Comparison of ENCODE assay signal across 9 cellular contexts in the genomic region with DNA sequence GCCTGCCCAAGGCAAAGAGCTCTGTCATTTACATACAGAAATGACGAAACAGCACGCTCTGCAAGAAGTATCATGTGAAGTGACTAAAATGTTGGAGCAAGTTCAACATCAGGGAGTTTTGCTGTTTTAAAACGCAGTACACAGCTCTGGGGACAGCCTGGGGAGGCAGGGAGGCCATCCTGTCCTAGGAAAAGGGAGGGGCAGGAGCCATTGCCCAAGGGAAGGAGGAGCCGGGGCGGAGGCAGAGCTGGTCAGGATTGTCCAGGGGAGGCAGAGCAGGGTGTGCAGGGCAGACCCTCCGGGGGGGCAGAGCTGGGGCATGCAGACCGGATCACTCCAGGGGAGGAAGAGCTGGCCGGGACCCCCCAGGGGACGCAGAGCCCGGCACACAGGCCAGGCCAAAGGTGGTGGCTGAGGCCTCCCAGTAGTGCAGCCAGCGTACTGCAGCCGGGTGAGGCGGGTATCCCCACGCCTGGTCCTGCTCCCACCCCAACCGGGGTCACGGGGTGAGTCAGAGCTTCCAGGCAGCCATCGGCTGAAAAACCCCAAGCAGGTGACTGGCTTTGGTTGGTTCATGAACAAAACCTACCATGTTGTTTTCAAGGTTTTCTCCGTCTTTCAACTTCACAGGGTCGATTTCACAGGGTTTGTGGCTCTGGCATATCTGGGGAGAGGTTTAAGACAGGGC. TPM values are rescaled to one million over a fixed set of nuclear protein-coding genes. Genes with fewer than 3 reads are reported as not detected.
DNase-seq lines count a peak whose midpoint lies in the region; ATAC-seq and TF ChIP-seq lines count a peak whose summit lies in the region.
"Had no signal": no experiment of that assay in that cellular context is flagged by ENCODE, and none has a peak within 500 bp of the region (broad histone marks: within the 10 kb centered on the region; RNA-seq: fewer than 3 reads in every experiment).

No MANE protein-coding gene starts in this region.

- H3K27ac ChIP-seq in vagina = peak overlapping the region; percentile 76

- H3K4me3 ChIP-seq in epithelial cell of esophagus (ENCODE audit: low read length) (no peak overlapping the region), vagina (no peak overlapping the region)

- no peaks in the 10 kb centered on the region for H3K27me3 ChIP-seq in vagina

- no peak overlapping the region for H3K4me3 Mint-ChIP-seq in nephron progenitor cell

- peaks cover 7% of the 10 kb centered on the region for H3K4me1 ChIP-seq in vagina

- no peaks in the 10 kb centered on the region for H3K9me3 Mint-ChIP-seq in nephron progenitor cell

- TF ChIP-seq CTCF in epithelial cell of esophagus (IDR thresholded peaks at IDR 0.05; ENCODE audit: insufficient read depth, low read depth, low read length, missing control alignments) (no peak), nephron progenitor cell (IDR thresholded peaks at IDR 0.05) (no peak), vagina (IDR thresholded peaks at IDR 0.05) (no peak)

- H3K4me1 Mint-ChIP-seq in nephron progenitor cell = peaks cover 11% of the 10 kb centered on the region

- DNase-seq in Right ventricle myocardium inferior (ENCODE audit: missing footprints) = peak; percentile 75
- DNase-seq in cardiac septum (ENCODE audit: low spot score) = no peak
- DNase-seq in epithelial cell of esophagus (ENCODE audit: low read depth) = peak; percentile 85
- DNase-seq in nephron progenitor cell = no peak
- DNase-seq in vagina (ENCODE audit: extremely low spot score in 2 of 2) = no peak
- no peak for DNase-seq in NCI-H526 (lab: John Stamatoyannopoulos, UW)
- no peak for DNase-seq in NCI-H2171 treated with DMSO at 0.1 percent for 48 hours (lab: John Stamatoyannopoulos, UW)
- DNase-seq: SHP77 treated with DMSO at 0.1 percent for 48 hours had no signal

- TF ChIP-seq POLR2A in vagina (IDR thresholded peaks at IDR 0.05) = no peak

- H3K36me3 Mint-ChIP-seq in nephron progenitor cell (ENCODE audit: low read depth) = peaks cover 6% of the 10 kb centered on the region

- ATAC-seq in Right ventricle myocardium inferior (peak; percentile 83), HG03095 (IDR thresholded peaks at IDR 0.05; ENCODE audit: unreplicated experiment) (no peak)

- peak overlapping the region; percentile 83 for H3K27ac Mint-ChIP-seq in nephron progenitor cell

- intact Hi-C loops in Right ventricle myocardium inferior (cut with DNase I) = no loop called here
- intact Hi-C loops in cardiac septum (cut with DNase I) = no loop called here
- intact Hi-C loops in vagina (cut with DNase I) = loop anchor here (5.0 kb wide), 1 partner anchor 117 kb away; the partner anchor contains the start of gene RASA3

- no peaks in the 10 kb centered on the region for H3K9me3 ChIP-seq in vagina

- no peaks in the 10 kb centered on the region for H3K27me3 Mint-ChIP-seq in nephron progenitor cell (ENCODE audit: low read depth, poor library complexity)

- peaks cover 0 to 38% of the 10 kb centered on the region in 2 donors for H3K36me3 ChIP-seq in vagina

RNA-seq across cellular contexts. Expression of gene C13orf46, which starts 41.9 kb away (rescaled TPM):
- total RNA-seq in Right ventricle myocardium inferior (0.32 TPM), cardiac septum (0.40 TPM), vagina (not detected)

Comparison
In these comparisons a context has a peak if more than half of its experiments do, and no peak if none do; other contexts are left out.
1. DNase-seq: peak in Right ventricle myocardium inferior (single experiment) and epithelial cell of esophagus (single experiment); none in cardiac septum (single experiment), nephron progenitor cell (single experiment), vagina (0 of 2), NCI-H526 (0 of 2) and NCI-H2171 treated with DMSO at 0.1 percent for 48 hours (single experiment).